Comparison of ENCODE assay signal across 20 cellular contexts in genomic region chr22:35634015-35634414, GRCh38. TPM values are rescaled to one million over a fixed set of nuclear protein-coding genes. Genes with fewer than 3 reads are reported as not detected.
DNase-seq lines count a peak whose midpoint lies in the region; ATAC-seq, FAIRE-seq and TF ChIP-seq lines count a peak whose summit lies in the region.
"Had no signal": no experiment of that assay in that cellular context is flagged by ENCODE, and none has a peak within 500 bp of the region (broad histone marks: within the 10 kb centered on the region; RNA-seq: fewer than 3 reads in every experiment).

No MANE protein-coding gene starts in this region.

- no peaks in the 10 kb centered on the region for H4K20me1 ChIP-seq in K562 (replicated peaks; ENCODE audit: control insufficient read depth, insufficient read depth, low read length)

- CTCF ChIA-PET in K562 (lab: Yijun Ruan, JAX; ENCODE audit: low intra/inter-chr PET ratio): no interaction called here

- in situ Hi-C loops in K562 (cut with MboI): no loop called here

- TF ChIP-seq RAD21 in K562 (CRISPR knock-in tag; conservative IDR thresholded peaks at IDR 0.05 in 1 of 2, IDR thresholded peaks at IDR 0.05 in 1 of 2): no peak

- POLR2A ChIA-PET in K562 (lab: Yijun Ruan, JAX): no interaction called here

- peaks cover 0 to 5% of the 10 kb centered on the region in 2 experiments; a peak in 3 of 5 replicates for H3K4me1 ChIP-seq in K562 (replicated peaks in 1 of 2; ENCODE audit: control insufficient read depth in 2 of 2, insufficient read depth in 2 of 2, low read length in 2 of 2)
- H3K4me1 ChIP-seq: pancreas had no signal

- no peak for FAIRE-seq in K562 (lab: Jason Lieb, UNC)
- FAIRE-seq: pancreas had no signal

- no peak overlapping the region for H3K4me3 Mint-ChIP-seq in stimulated activated naive B cell treated with anti-CD40 and anti-IgM and Interleukin-4, amounts not matched to agents 10 μg/mL and 1 μg/mL and 100 μg/mL, for 72 hours
- H3K4me3 Mint-ChIP-seq: endodermal cell; HFFc6; T-helper 2 cell treated with Interferon-gamma antibody and Interleukin-4, amounts not matched to agents 5 μg/mL and 100 μg/mL, for 36 hours had no signal

- no peaks in the 10 kb centered on the region for H3K79me2 ChIP-seq in K562 (ENCODE audit: control insufficient read depth, insufficient read depth, low read length)

- WGBS in K562 (ENCODE audit: insufficient coverage, low coverage, missing lambda C conversion rate): 0% methylated on average over 5 of the region's 5 CpGs

- no peak for TF ChIP-seq POLR2A in K562 (conservative IDR thresholded peaks at IDR 0.05)

- H3K27ac ChIP-seq in K562 (ENCODE audit: extremely low read depth, low read depth, low read length): no peak overlapping the region
- H3K27ac ChIP-seq: heart left ventricle, pancreas had no signal

- intact Hi-C loops in K562 (cut with micrococcal nuclease): loop anchor here (5.0 to 10.0 kb wide), 2 partner anchors 201 to 288 kb away; no protein-coding TSS in a partner anchor
- intact Hi-C loops in posterior cingulate gyrus (cut with DNase I): no loop called here

- H3K36me3 ChIP-seq in K562 (ENCODE audit: control insufficient read depth, insufficient read depth, low read length): no peaks in the 10 kb centered on the region
- H3K36me3 ChIP-seq: heart left ventricle, pancreas had no signal

- H3K4me3 ChIP-seq in K562: no peak overlapping the region
- H3K4me3 ChIP-seq: heart left ventricle, pancreas had no signal

- no peak for TF ChIP-seq EP300 in K562 (IDR thresholded peaks at IDR 0.05; ENCODE audit: low read length)

- DNase-seq in A172 (ENCODE audit: low spot score) (peak; percentile 44), CMK (ENCODE audit: low read depth) (peak; percentile 34), NOMO-1 treated with dmso at 0.1 percent for 144 hours (lab: John Stamatoyannopoulos, UW; ENCODE audit: unreplicated experiment) (peak; percentile 12), K562 (ENCODE audit: extremely low read depth in 1 of 4, low spot score in 3 of 4) (peak in 1 of 4 experiments; percentile 18), midbrain (lab: John Stamatoyannopoulos, UW) (no peak), posterior cingulate gyrus (no peak)
- DNase-seq in NK-92 treated with Interleukin-12 subunit alpha and Interleukin-12 subunit beta, amount 100 ng/mL, for 24 hours (lab: John Stamatoyannopoulos, UW): no peak
- no peak for DNase-seq in stimulated activated naive B cell treated with anti-CD40 and anti-IgM and Interleukin-4, amounts not matched to agents 10 μg/mL and 1 μg/mL and 100 μg/mL, for 72 hours
- DNase-seq: activated CD4-positive, alpha-beta T cell treated with anti-CD3 and anti-CD28 coated beads for 1 hour; activated naive CD4-positive, alpha-beta T cell; aorta; Calu3; endodermal cell; heart left ventricle; HFFc6; NCI-H1417; SIG-M5 had no signal

- peaks cover 0 to 2% of the 10 kb centered on the region in 2 donors for H3K36me3 Mint-ChIP-seq in stimulated activated naive B cell treated with anti-CD40 and anti-IgM and Interleukin-4, amounts not matched to agents 10 μg/mL and 1 μg/mL and 100 μg/mL, for 72 hours

- peaks cover 0 to 13% of the 10 kb centered on the region in 2 experiments; a peak in 2 of 5 replicates for H3K27me3 ChIP-seq in K562 (ENCODE audit: control insufficient read depth in 2 of 2, insufficient read depth in 2 of 2, low read length in 2 of 2)
- H3K27me3 ChIP-seq: heart left ventricle, pancreas had no signal

- H3K9me3 Mint-ChIP-seq in stimulated activated naive B cell treated with anti-CD40 and anti-IgM and Interleukin-4, amounts not matched to agents 10 μg/mL and 1 μg/mL and 100 μg/mL, for 72 hours: no peaks in the 10 kb centered on the region
- H3K9me3 Mint-ChIP-seq: endodermal cell; HFFc6; T-helper 2 cell treated with Interferon-gamma antibody and Interleukin-4, amounts not matched to agents 5 μg/mL and 100 μg/mL, for 36 hours had no signal

- 0 out of 2 replicates have a peak overlapping the region, but pooled peaks have one; percentile 11 for H3K4me2 ChIP-seq in K562 (ENCODE audit: insufficient read depth, low read length)

- no peak overlapping the region for H3K9ac ChIP-seq in K562 (ENCODE audit: insufficient read depth in 1 of 2, low read depth in 2 of 2, low read length in 2 of 2)

- 0 out of 2 replicates have a peak overlapping the region, but pooled peaks have one; percentile 1 for H2AFZ ChIP-seq in K562 (ENCODE audit: low read depth, low read length)

- no TSS peak for BruUV-seq in K562 (replicated peaks; lab: Mats Ljungman, UMichigan)

- H3K9me1 ChIP-seq in K562 (ENCODE audit: control insufficient read depth, insufficient read depth, low read length): no peaks in the 10 kb centered on the region

- no peak for TF ChIP-seq CTCF in K562 (IDR thresholded peaks at IDR 0.05 in 2 of 3, conservative IDR thresholded peaks at IDR 0.05 in 1 of 3; ENCODE audit: insufficient read depth in 2 of 3, low read depth in 1 of 3, low read length in 3 of 3)

- peak; percentile 32; the same call in 2 of the 3 replicates for ATAC-seq in K562
- no peak for ATAC-seq in stimulated activated naive B cell treated with anti-CD40 and anti-IgM and Interleukin-4, amounts not matched to agents 10 μg/mL and 1 μg/mL and 100 μg/mL, for 72 hours (replicated peaks)
- ATAC-seq: heart left ventricle, pancreas had no signal

- H3K27me3 Mint-ChIP-seq in stimulated activated naive B cell treated with anti-CD40 and anti-IgM and Interleukin-4, amounts not matched to agents 10 μg/mL and 1 μg/mL and 100 μg/mL, for 72 hours: peaks cover 30 to 45% of the 10 kb centered on the region in 2 donors

- no peaks in the 10 kb centered on the region for H3K9me3 ChIP-seq in K562 (replicated peaks; ENCODE audit: control insufficient read depth, insufficient read depth, low read depth, low read length)
- H3K9me3 ChIP-seq: heart left ventricle, pancreas had no signal

- H3K27ac Mint-ChIP-seq in stimulated activated naive B cell treated with anti-CD40 and anti-IgM and Interleukin-4, amounts not matched to agents 10 μg/mL and 1 μg/mL and 100 μg/mL, for 72 hours: no peak overlapping the region
- H3K27ac Mint-ChIP-seq: endodermal cell; HFFc6; T-helper 2 cell treated with Interferon-gamma antibody and Interleukin-4, amounts not matched to agents 5 μg/mL and 100 μg/mL, for 36 hours had no signal

- H3K4me1 Mint-ChIP-seq in stimulated activated naive B cell treated with anti-CD40 and anti-IgM and Interleukin-4, amounts not matched to agents 10 μg/mL and 1 μg/mL and 100 μg/mL, for 72 hours: peaks cover 7 to 10% of the 10 kb centered on the region in 2 donors

TF ChIP-seq in K562, 482 proteins besides CTCF, POLR2A, EP300 and RAD21 (continues in another document):
- TF ChIP-seq TCF3 (CRISPR knock-in tag; IDR thresholded peaks at IDR 0.05) (peak; percentile 64), ARID3A (IDR thresholded peaks at IDR 0.05; ENCODE audit: borderline replicate concordance, low read depth, low read length) (no peak)

RNA-seq across cellular contexts. Expression of gene APOL6, which starts 14.2 kb away (rescaled TPM):
- total RNA-seq in A172 (2014; rRNA removed; shearing (Covaris generic)): 2.6 and 3.3 TPM in 2 replicates
- total RNA-seq in K562 (2011; cell fraction: chromatin; rRNA removed; ENCODE audit: low replicate concordance): 0.32 and 0.69 TPM in 2 replicates
- 0.33 and 0.39 TPM in 2 replicates for total RNA-seq in K562 (2011; cell fraction: nucleolus; rRNA removed)
- total RNA-seq in K562 (2011; cell fraction: nucleoplasm; rRNA removed): 0.59 and 1.1 TPM in 2 replicates
- total RNA-seq in K562 (2014; rRNA removed) (0.73 and 0.82 TPM in 2 replicates), K562 (2014; rRNA removed; fragmentation: Illumina TruSeq; extraction: Trizol) (1.2 and 1.3 TPM in 2 replicates), K562 (2015; rRNA removed; fragmentation: Illumina TruSeq; extraction: Trizol) (1.2 TPM in 2 replicates), K562 (2021) (1.1 TPM in 2 replicates)
- polyA plus RNA-seq in K562 (2011; rRNA removed) (0.24 and 0.32 TPM in 2 replicates), K562 (2014; fragmentation: Illumina TruSeq; extraction: Trizol) (0.53 and 0.70 TPM in 2 replicates), K562 (2014; fragmentation: Nextera tagmentation; extraction: Ambion mirVana) (under 1 TPM; 0.29 to 0.39 TPM), K562 (2014; rRNA removed) (0.42 and 0.45 TPM in 2 replicates)
- 0.13 and 0.15 TPM in 2 replicates for polyA plus RNA-seq in K562 (2011; cell fraction: cytosol; rRNA removed)
- polyA plus RNA-seq in K562 (2011; cell fraction: nucleus; rRNA removed): 0.13 and 0.18 TPM in 2 replicates
- polyA plus RNA-seq in K562 (2012): 0.56 and 4.2 TPM in 2 replicates
- 0.81 and 0.99 TPM in 2 replicates for polyA minus RNA-seq in K562 (2011; rRNA and poly(A)+ RNA removed)
- polyA minus RNA-seq in K562 (2011; cell fraction: cytosol; rRNA and poly(A)+ RNA removed): 0.27 and 0.29 TPM in 2 replicates
- 0.13 and 0.22 TPM in 2 replicates for polyA minus RNA-seq in K562 (2011; cell fraction: nucleus; rRNA and poly(A)+ RNA removed)
- total RNA-seq: endodermal cell had no signal

RNA-seq across cellular contexts. Expression of gene MB, which starts 16.9 kb away (rescaled TPM):
- total RNA-seq in A172 (2014; rRNA removed; shearing (Covaris generic)): 3.9 and 4.5 TPM in 2 replicates
- total RNA-seq in K562 (2011; cell fraction: chromatin; rRNA removed; ENCODE audit: low replicate concordance): not detected in 2 replicates
- not detected in 2 replicates for total RNA-seq in K562 (2011; cell fraction: nucleolus; rRNA removed)
- not detected in 2 replicates for total RNA-seq in K562 (2011; cell fraction: nucleoplasm; rRNA removed)
- total RNA-seq in K562 (2014; rRNA removed) (not detected in 2 replicates), K562 (2014; rRNA removed; fragmentation: Illumina TruSeq; extraction: Trizol) (not detected in 2 replicates), K562 (2015; rRNA removed; fragmentation: Illumina TruSeq; extraction: Trizol) (not detected in 2 replicates), K562 (2021) (not detected in 2 replicates)
- polyA plus RNA-seq in K562 (2011; rRNA removed) (not detected in 2 replicates), K562 (2014; fragmentation: Illumina TruSeq; extraction: Trizol) (not detected in 2 replicates), K562 (2014; fragmentation: Nextera tagmentation; extraction: Ambion mirVana) (not detected), K562 (2014; rRNA removed) (not detected in 2 replicates)
- not detected in 2 replicates for polyA plus RNA-seq in K562 (2011; cell fraction: cytosol; rRNA removed)
- not detected in 2 replicates for polyA plus RNA-seq in K562 (2011; cell fraction: nucleus; rRNA removed)
- 0.42 TPM in 1 of 2 replicates, not detected in the other for polyA plus RNA-seq in K562 (2012)
- not detected in 2 replicates for polyA minus RNA-seq in K562 (2011; rRNA and poly(A)+ RNA removed)
- polyA minus RNA-seq in K562 (2011; cell fraction: cytosol; rRNA and poly(A)+ RNA removed): not detected in 2 replicates
- polyA minus RNA-seq in K562 (2011; cell fraction: nucleus; rRNA and poly(A)+ RNA removed): not detected in 2 replicates
- total RNA-seq: aorta, Calu3, G401, HFFc6 had no signal

Comparison
In these comparisons a context has a peak if more than half of its experiments do, and no peak if none do; other contexts are left out.
1. DNase-seq: peak in A172 (single experiment), CMK (single experiment) and NOMO-1 treated with dmso at 0.1 percent for 144 hours (single experiment); none in NK-92 treated with Interleukin-12 subunit alpha and Interleukin-12 subunit beta, amount 100 ng/mL, for 24 hours (single experiment), midbrain (single experiment), posterior cingulate gyrus (0 of 10) and stimulated activated naive B cell treated with anti-CD40 and anti-IgM and Interleukin-4, amounts not matched to agents 10 μg/mL and 1 μg/mL and 100 μg/mL, for 72 hours (single experiment).